Comparison of ENCODE assay signal across 1 cellular context in the genomic region with DNA sequence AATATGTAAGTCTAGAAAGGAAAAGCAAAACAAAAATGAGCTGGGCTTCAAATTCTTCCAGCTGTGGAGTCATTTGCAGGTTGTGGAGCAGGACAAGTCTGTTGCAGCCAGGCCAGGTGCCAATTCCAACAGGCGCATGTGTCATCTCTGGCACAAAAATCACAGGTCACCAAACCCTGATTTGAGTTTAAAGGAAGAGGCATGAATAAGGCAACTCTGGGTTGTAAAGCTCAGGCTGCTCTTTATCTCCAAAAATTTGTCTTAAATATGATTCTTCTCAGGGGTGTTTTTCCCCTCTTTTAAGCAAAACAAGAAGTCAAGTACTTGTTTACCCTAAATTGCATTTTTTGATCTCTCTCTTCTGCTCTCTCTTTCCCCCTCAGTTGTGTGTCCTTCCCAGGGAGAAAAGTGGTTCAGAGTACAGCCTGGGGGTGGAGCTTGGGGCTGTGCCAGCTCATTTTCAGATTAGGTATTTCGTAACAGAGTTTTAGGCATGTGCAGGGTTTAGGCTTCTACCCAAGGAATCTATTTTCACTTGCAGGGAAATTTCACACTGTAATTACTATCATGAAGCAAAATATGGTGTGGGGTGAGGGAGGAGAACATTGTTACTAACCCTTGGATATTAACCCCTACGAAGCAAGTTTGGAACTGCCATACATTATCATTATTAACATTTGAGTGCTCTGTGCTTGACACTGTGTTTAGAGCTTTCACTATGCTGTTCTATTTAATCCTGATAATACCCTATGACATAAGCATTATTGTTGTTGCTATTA.
TF ChIP-seq lines count a peak whose summit lies in the region.

No MANE protein-coding gene starts in this region.

TF ChIP-seq in endothelial cell of umbilical vein, 7 proteins besides CTCF, POLR2A, EP300 and RAD21:
- TF ChIP-seq MYC (IDR thresholded peaks at IDR 0.05; ENCODE audit: low read depth, low read length) (no peak), POLR2AphosphoS5 (IDR thresholded peaks at IDR 0.05; ENCODE audit: insufficient read depth, low read depth, low read length) (no peak), JUN (IDR thresholded peaks at IDR 0.05; ENCODE audit: borderline replicate concordance, insufficient read depth, insufficient read length, low read depth) (no peak), GATA2 (IDR thresholded peaks at IDR 0.05; ENCODE audit: insufficient read depth, insufficient read length, low read depth, low read length) (no peak), EZH2 (IDR thresholded peaks at IDR 0.05; ENCODE audit: borderline replicate concordance, low read depth, low read length, severe bottlenecking) (no peak), FOS (IDR thresholded peaks at IDR 0.05; ENCODE audit: borderline replicate concordance, insufficient read depth, low read length) (no peak)
- TF ChIP-seq, protein P1, sequence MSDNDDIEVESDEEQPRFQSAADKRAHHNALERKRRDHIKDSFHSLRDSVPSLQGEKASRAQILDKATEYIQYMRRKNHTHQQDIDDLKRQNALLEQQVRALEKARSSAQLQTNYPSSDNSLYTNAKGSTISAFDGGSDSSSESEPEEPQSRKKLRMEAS (IDR thresholded peaks at IDR 0.05; ENCODE audit: insufficient read depth, insufficient read length) = no peak
